Comparison of ENCODE assay signal across 26 cellular contexts in the genomic region with DNA sequence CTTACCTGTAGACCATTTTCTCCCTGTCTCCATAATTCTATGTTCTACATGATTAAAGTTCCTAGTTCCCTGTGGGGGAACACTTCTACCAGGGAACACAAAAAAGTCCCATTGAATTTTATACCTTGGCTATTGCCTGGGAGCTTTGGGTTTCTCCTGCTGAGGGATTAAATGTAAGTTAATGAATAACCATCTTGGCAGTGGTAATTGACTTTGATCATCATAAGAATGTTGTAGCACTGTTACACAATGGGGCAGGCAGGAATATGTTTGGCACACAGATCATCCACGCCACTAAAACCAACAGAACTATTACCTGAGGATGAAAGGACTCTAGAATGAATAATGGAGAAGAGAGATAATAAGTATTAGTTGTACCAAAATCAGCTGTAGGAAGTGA.
A peak's percentile ranks its signal among the peaks of the same experiment; 100 is the strongest.
DNase-seq lines count a peak whose midpoint lies in the region; ATAC-seq and TF ChIP-seq lines count a peak whose summit lies in the region.
"Had no signal": no experiment of that assay in that cellular context is flagged by ENCODE, and none has a peak within 500 bp of the region (broad histone marks: within the 10 kb centered on the region; RNA-seq: fewer than 3 reads in every experiment).

No MANE protein-coding gene starts in this region.

- no peak overlapping the region for H3T11ph ChIP-seq in H9 (ENCODE audit: low read length)

- H4K8ac ChIP-seq in H9 (replicated peaks; ENCODE audit: insufficient read length, low read depth, low read length), result no peak overlapping the region

- H4K20me1 ChIP-seq in H9 (ENCODE audit: control insufficient read depth, insufficient read depth, insufficient read length), result no peaks in the 10 kb centered on the region

- no peaks in the 10 kb centered on the region for H3K36me3 Mint-ChIP-seq in H9 (ENCODE audit: insufficient read depth in 1 of 3, low read depth in 3 of 3)
- H3K36me3 Mint-ChIP-seq: activated CD4-positive, alpha-beta memory T cell treated with anti-CD3 and anti-CD28 coated beads for 36 hours; activated naive CD4-positive, alpha-beta T cell treated with anti-CD3 and anti-CD28 coated beads, Interleukin-2, amount 50 U/mL, for 24 hours; CD14-positive monocyte; type B pancreatic cell had no signal

- no peak overlapping the region for H2BK120ac ChIP-seq in H9 (ENCODE audit: low read depth, low read length, poor library complexity, severe bottlenecking)

- H3K14ac ChIP-seq in H9 (ENCODE audit: insufficient read depth, low read length), result no peak overlapping the region

- H3K18ac ChIP-seq in H9 (ENCODE audit: insufficient read length, low read depth, low read length), result no peak overlapping the region

- H2AFZ ChIP-seq in H9 (ENCODE audit: low read length), result no peak overlapping the region

- H3K4me1 ChIP-seq in liver (ENCODE audit: control insufficient read depth in 4 of 4, insufficient read depth in 4 of 4, low read length in 3 of 4), result peaks cover 0 to 14% (median 9%) of the 10 kb centered on the region in 4 donors
- no peaks in the 10 kb centered on the region for H3K4me1 ChIP-seq in H9 (ENCODE audit: insufficient read depth, low read length)
- H3K4me1 ChIP-seq: esophagus muscularis mucosa, foreskin keratinocyte had no signal

- no peaks in the 10 kb centered on the region for H3K79me2 ChIP-seq in H9 (ENCODE audit: insufficient read depth, low read length)

- no peak overlapping the region for H3K4me3 ChIP-seq in liver (ENCODE audit: low read depth in 1 of 3, low read length in 3 of 3)
- H3K4me3 ChIP-seq: coronary artery, esophagus muscularis mucosa had no signal

- TF ChIP-seq CTCF in liver (IDR thresholded peaks at IDR 0.05; ENCODE audit: low read depth, low read length, missing input control) (no peak), H9 (conservative IDR thresholded peaks at IDR 0.05) (no peak)

- no peaks in the 10 kb centered on the region for H3K23me2 ChIP-seq in H9 (ENCODE audit: insufficient read length, low read depth, low read length, poor library complexity, severe bottlenecking)

- no peaks in the 10 kb centered on the region for H3K36me3 ChIP-seq in liver (ENCODE audit: control insufficient read depth in 4 of 4, insufficient read depth in 3 of 4, low read depth in 1 of 4, low read length in 3 of 4)
- H3K36me3 ChIP-seq: esophagus muscularis mucosa had no signal

- no peak overlapping the region for H3K56ac ChIP-seq in H9 (ENCODE audit: insufficient read length, low read depth, low read length)

- no peak overlapping the region for H2BK5ac ChIP-seq in H9 (ENCODE audit: insufficient read length, low read length)

- H3K27me3 ChIP-seq in liver (ENCODE audit: control insufficient read depth in 4 of 4, insufficient read depth in 4 of 4, low read length in 3 of 4) (no peaks in the 10 kb centered on the region), H9 (ENCODE audit: insufficient read depth, low read length) (no peaks in the 10 kb centered on the region)
- H3K27me3 ChIP-seq: esophagus muscularis mucosa, foreskin keratinocyte had no signal

- ATAC-seq in esophagus mucosa, result peak; percentile 36
- ATAC-seq in GM19395 (IDR thresholded peaks at IDR 0.05; ENCODE audit: unreplicated experiment), result no peak
- ATAC-seq in GM21529 (IDR thresholded peaks at IDR 0.05; ENCODE audit: unreplicated experiment), result no peak
- ATAC-seq: activated CD4-positive, CD25-positive, alpha-beta regulatory T cell treated with anti-CD3 and anti-CD28 coated beads, Interleukin-2, amount 50 U/mL, for 24 hours; activated T-helper 17 cell treated with anti-CD3 and anti-CD28 coated beads, Interleukin-2, amount 50 U/mL, for 72 hours; effector memory CD8-positive, alpha-beta T cell; foreskin keratinocyte; right cardiac atrium had no signal

- H3K27ac ChIP-seq in liver (ENCODE audit: low read depth in 1 of 2, low read length in 2 of 2) (peak overlapping the region; percentile 45 to 75), H9 (ENCODE audit: insufficient read length, low read depth, low read length) (no peak overlapping the region)
- H3K27ac ChIP-seq: coronary artery, esophagus muscularis mucosa, foreskin keratinocyte had no signal

- no peak overlapping the region for H3K4me2 ChIP-seq in H9 (ENCODE audit: insufficient read depth, insufficient read length, low read length)

- no peak overlapping the region for H3K4ac ChIP-seq in H9 (ENCODE audit: low read depth, low read length)

- no peak overlapping the region for H3K23ac ChIP-seq in H9 (ENCODE audit: insufficient read length, low read depth, low read length)

- 27% methylated on average over 1 of the region's 1 CpG for WGBS in liver
- no CpG with 5 or more reads among the region's 1 CpG for WGBS in H9 (ENCODE audit: extremely low coverage, insufficient read length, low lambda C conversion rate)

- H4K5ac ChIP-seq in H9 (ENCODE audit: insufficient read length, low read depth, low read length), result no peak overlapping the region

- TF ChIP-seq RAD21 in liver (IDR thresholded peaks at IDR 0.05), result peak; percentile 54 to 68

- no peak overlapping the region for H3K4me3 Mint-ChIP-seq in H9
- H3K4me3 Mint-ChIP-seq: activated CD4-positive, alpha-beta memory T cell treated with anti-CD3 and anti-CD28 coated beads for 36 hours; activated naive CD4-positive, alpha-beta T cell treated with anti-CD3 and anti-CD28 coated beads, Interleukin-2, amount 50 U/mL, for 24 hours; activated T-helper 17 cell treated with anti-CD3 and anti-CD28 coated beads, Interleukin-2, amount 50 U/mL, for 72 hours; CD14-positive monocyte; effector memory CD8-positive, alpha-beta T cell; nephron progenitor cell; type B pancreatic cell had no signal

- no peak overlapping the region for H4K91ac ChIP-seq in H9 (ENCODE audit: insufficient read length, low read depth, low read length)

- H3K79me1 ChIP-seq in H9 (ENCODE audit: insufficient read depth, low read depth, low read length, poor library complexity, severe bottlenecking), result no peaks in the 10 kb centered on the region

- no peaks in the 10 kb centered on the region for H3K9me3 ChIP-seq in liver (ENCODE audit: control insufficient read depth in 4 of 4, low read length in 3 of 4)
- no peaks in the 10 kb centered on the region for H3K9me3 ChIP-seq in H9 (ENCODE audit: control insufficient read depth, low read depth, low read length)

- H3K9me3 Mint-ChIP-seq in H9, result no peaks in the 10 kb centered on the region; a peak in 1 of 5 replicates
- H3K9me3 Mint-ChIP-seq: activated CD4-positive, alpha-beta memory T cell treated with anti-CD3 and anti-CD28 coated beads for 36 hours; activated naive CD4-positive, alpha-beta T cell treated with anti-CD3 and anti-CD28 coated beads, Interleukin-2, amount 50 U/mL, for 24 hours; nephron progenitor cell had no signal

- no peaks in the 10 kb centered on the region for H3K4me1 Mint-ChIP-seq in H9
- H3K4me1 Mint-ChIP-seq: activated naive CD4-positive, alpha-beta T cell treated with anti-CD3 and anti-CD28 coated beads, Interleukin-2, amount 50 U/mL, for 24 hours; activated T-helper 17 cell treated with anti-CD3 and anti-CD28 coated beads, Interleukin-2, amount 50 U/mL, for 72 hours; CD14-positive monocyte; nephron progenitor cell had no signal

- H2BK20ac ChIP-seq in H9 (ENCODE audit: low read depth, low read length, poor library complexity, severe bottlenecking), result no peak overlapping the region

- H2BK12ac ChIP-seq in H9 (ENCODE audit: insufficient read length, low read depth, low read length), result no peak overlapping the region

- H2AK5ac ChIP-seq in H9 (ENCODE audit: insufficient read length, low read length), result no peak overlapping the region

- no peak overlapping the region for H3K27ac Mint-ChIP-seq in H9
- H3K27ac Mint-ChIP-seq: activated CD4-positive, alpha-beta memory T cell treated with anti-CD3 and anti-CD28 coated beads for 36 hours; activated naive CD4-positive, alpha-beta T cell treated with anti-CD3 and anti-CD28 coated beads, Interleukin-2, amount 50 U/mL, for 24 hours; activated T-helper 17 cell treated with anti-CD3 and anti-CD28 coated beads, Interleukin-2, amount 50 U/mL, for 72 hours; CD14-positive monocyte; effector memory CD8-positive, alpha-beta T cell; nephron progenitor cell; type B pancreatic cell had no signal

- no peak overlapping the region for H2BK15ac ChIP-seq in H9 (ENCODE audit: low read depth, low read length)

- peak overlapping the region in 1 of 2 donors; percentile 50 for H3K9ac ChIP-seq in liver (ENCODE audit: low read depth in 1 of 2, low read length in 2 of 2)
- H3K9ac ChIP-seq in H9 (ENCODE audit: extremely low read depth, insufficient read length, low read length), result no peak overlapping the region

- no peaks in the 10 kb centered on the region for H3K27me3 Mint-ChIP-seq in H9 (ENCODE audit: low read depth)
- H3K27me3 Mint-ChIP-seq: activated CD4-positive, alpha-beta memory T cell treated with anti-CD3 and anti-CD28 coated beads for 36 hours; activated naive CD4-positive, alpha-beta T cell treated with anti-CD3 and anti-CD28 coated beads, Interleukin-2, amount 50 U/mL, for 24 hours; activated T-helper 17 cell treated with anti-CD3 and anti-CD28 coated beads, Interleukin-2, amount 50 U/mL, for 72 hours; effector memory CD8-positive, alpha-beta T cell; type B pancreatic cell had no signal

- DNase-seq in HT-29 (ENCODE audit: low spot score), result peak; percentile 73
- DNase-seq in activated T-cell treated with anti-CD3 and anti-CD28 coated beads, Interleukin-2, amount 50 U/mL, for 48 hours, result no peak
- no peak for DNase-seq in H9
- DNase-seq: activated CD4-positive, alpha-beta memory T cell treated with anti-CD3 and anti-CD28 coated beads for 36 hours; activated CD8-positive, alpha-beta memory T cell treated with anti-CD3 and anti-CD28 coated beads, Interleukin-2, amount 50 U/mL, for 4 hours; effector memory CD8-positive, alpha-beta T cell; foreskin keratinocyte; NCI-H2029 treated with DMSO at 0.1 percent for 48 hours; NCI-H226; nephron progenitor cell; right cardiac atrium; RPMI8226; stimulated activated CD4-positive, alpha-beta T cell treated with anti-CD3 and anti-CD28 coated beads, Interleukin-12 subunit alpha, Interleukin-12 subunit beta, amount 100 ng/mL, for 4 hours; stimulated activated CD4-positive, alpha-beta T cell treated with anti-CD3 and anti-CD28 coated beads, Interleukin-4, amount 100 ng/mL, for 1 hour; substantia nigra had no signal

TF ChIP-seq in liver, 16 proteins besides CTCF, POLR2A, EP300 and RAD21 (continues in another document):
- TF ChIP-seq FOXA1 (IDR thresholded peaks at IDR 0.05), result no peak
- TF ChIP-seq HNF4A (conservative IDR thresholded peaks at IDR 0.05), result peak; percentile 78 to 94
- no peak for TF ChIP-seq EGR1 (IDR thresholded peaks at IDR 0.05; ENCODE audit: low read depth in 2 of 2)
- peak; percentile 75 for TF ChIP-seq YY1 (IDR thresholded peaks at IDR 0.05)
- peak; percentile 78 for TF ChIP-seq SP1 (IDR thresholded peaks at IDR 0.05)
- TF ChIP-seq HNF4G (IDR thresholded peaks at IDR 0.05), result peak; percentile 40
- TF ChIP-seq GABPA (IDR thresholded peaks at IDR 0.05 in 1 of 2, conservative IDR thresholded peaks at IDR 0.05 in 1 of 2), result no peak
